ENCODE assay signal across 27 cellular contexts in the genomic region with DNA sequence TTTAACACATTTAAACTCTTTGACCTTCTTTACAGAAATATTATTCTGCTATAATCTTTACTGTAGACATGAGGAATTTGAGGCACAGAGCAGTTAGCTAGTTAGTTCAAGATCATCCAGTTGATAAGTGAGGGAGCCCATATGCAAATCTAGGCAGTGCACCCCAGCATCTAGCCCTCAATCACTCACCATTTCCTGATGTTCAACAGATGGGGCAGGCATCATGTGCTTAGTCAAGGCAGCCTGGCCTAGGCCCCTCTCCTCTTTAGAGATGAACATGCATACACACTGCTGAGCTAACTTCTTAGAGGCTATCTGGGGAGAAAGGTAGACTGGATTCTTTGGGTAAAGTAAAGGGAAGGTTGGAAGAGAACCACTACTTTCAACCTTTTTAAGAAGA.
"Had no signal": no experiment of that assay in that cellular context is flagged by ENCODE, and none has a peak within 500 bp of the region (broad histone marks: within the 10 kb centered on the region; RNA-seq: fewer than 3 reads in every experiment).

No MANE protein-coding gene starts in this region.

- H3K4me3 ChIP-seq: adrenal gland, body of pancreas, esophagus muscularis mucosa, heart right ventricle, neural progenitor cell, right atrium auricular region, smooth muscle cell, suprapubic skin, tibial artery, upper lobe of right lung had no signal

- ATAC-seq: activated naive CD4-positive, alpha-beta T cell treated with anti-CD3 and anti-CD28 coated beads, Interleukin-2, amount 50 U/mL, for 72 hours; body of pancreas; foreskin keratinocyte; heart right ventricle; naive thymus-derived CD4-positive, alpha-beta T cell; upper lobe of right lung had no signal

- H3K27me3 Mint-ChIP-seq: activated CD4-positive, alpha-beta T cell treated with anti-CD3 and anti-CD28 coated beads, Interleukin-2, amount 10 ng/mL, durations not matched to agents 7 days and 5 days; activated T-cell treated with anti-CD3 and anti-CD28 coated beads, Interleukin-2, amount 50 U/mL, for 24 hours; memory B cell; naive thymus-derived CD4-positive, alpha-beta T cell had no signal

- H3K9ac ChIP-seq: neural progenitor cell had no signal

- H3K36me3 Mint-ChIP-seq: memory B cell, neural progenitor cell had no signal

- H3K9me3 ChIP-seq: adrenal gland, body of pancreas, esophagus muscularis mucosa, heart right ventricle, right atrium auricular region, suprapubic skin, tibial artery, upper lobe of right lung had no signal

- H3K4me2 ChIP-seq: neural progenitor cell, smooth muscle cell had no signal

- H2AFZ ChIP-seq: neural progenitor cell had no signal

- FAIRE-seq: colon had no signal

- H3K27me3 ChIP-seq: adrenal gland, body of pancreas, esophagus muscularis mucosa, foreskin keratinocyte, heart right ventricle, neural progenitor cell, right atrium auricular region, suprapubic skin, tibial artery, upper lobe of right lung had no signal

- H3K9me3 Mint-ChIP-seq: memory B cell, neural progenitor cell had no signal

- H3K4me3 Mint-ChIP-seq: activated CD4-positive, alpha-beta T cell treated with anti-CD3 and anti-CD28 coated beads, Interleukin-2, amount 10 ng/mL, durations not matched to agents 7 days and 5 days; activated T-cell treated with anti-CD3 and anti-CD28 coated beads, Interleukin-2, amount 50 U/mL, for 24 hours; memory B cell; naive thymus-derived CD4-positive, alpha-beta T cell; neural progenitor cell had no signal

- H3K4me1 ChIP-seq: adrenal gland, body of pancreas, esophagus muscularis mucosa, neural progenitor cell, right atrium auricular region, suprapubic skin, tibial artery, upper lobe of right lung had no signal

- H3K27ac ChIP-seq: adrenal gland, body of pancreas, esophagus muscularis mucosa, foreskin keratinocyte, heart right ventricle, neural progenitor cell, right atrium auricular region, suprapubic skin, tibial artery, upper lobe of right lung had no signal

- H3K4me1 Mint-ChIP-seq: memory B cell had no signal

- H3K36me3 ChIP-seq: adrenal gland, esophagus muscularis mucosa, heart right ventricle, neural progenitor cell, right atrium auricular region, suprapubic skin, tibial artery, upper lobe of right lung had no signal

- DNase-seq: activated CD4-positive, alpha-beta T cell treated with anti-CD3 and anti-CD28 coated beads, Interleukin-2, amount 10 ng/mL, durations not matched to agents 7 days and 5 days; activated CD4-positive, CD25-positive, alpha-beta regulatory T cell; activated CD8-positive, alpha-beta memory T cell treated with anti-CD3 and anti-CD28 coated beads for 24 hours; activated CD8-positive, alpha-beta memory T cell treated with anti-CD3 and anti-CD28 coated beads, Interleukin-2, amount 50 U/mL, for 48 hours; activated T-cell treated with anti-CD3 and anti-CD28 coated beads, Interleukin-2, amount 50 U/mL, for 24 hours; adrenal gland; aorta; body of pancreas; dermis blood vessel endothelial cell; effector CD4-positive, alpha-beta T cell; foreskin keratinocyte; heart right ventricle; midbrain; naive thymus-derived CD4-positive, alpha-beta T cell; stimulated activated CD4-positive, alpha-beta T cell treated with anti-CD3 and anti-CD28 coated beads, Interleukin-2, amount 100 ng/mL, for 24 hours; stimulated activated naive CD4-positive, alpha-beta T cell; tibial artery; upper lobe of right lung had no signal

- H3K27ac Mint-ChIP-seq: activated CD4-positive, alpha-beta T cell treated with anti-CD3 and anti-CD28 coated beads, Interleukin-2, amount 10 ng/mL, durations not matched to agents 7 days and 5 days; activated naive CD4-positive, alpha-beta T cell treated with anti-CD3 and anti-CD28 coated beads, Interleukin-2, amount 50 U/mL, for 72 hours; activated T-cell treated with anti-CD3 and anti-CD28 coated beads, Interleukin-2, amount 50 U/mL, for 24 hours; activated T-helper 2 cell treated with anti-CD3 and anti-CD28 coated beads, Interferon-gamma antibody, Interleukin-2, Interleukin-4, amounts not matched to agents 10 μg/mL and 5 μg/mL and 100 μg/mL, durations not matched to agents 14 hours and 24 hours and 36 hours; memory B cell; neural progenitor cell had no signal
